Comparison of ENCODE assay signal across 8 cellular contexts in genomic region chr1:2414297-2414958, GRCh38. TPM values are rescaled to one million over a fixed set of nuclear protein-coding genes. Genes with fewer than 3 reads are reported as not detected.
DNase-seq lines count a peak whose midpoint lies in the region; ATAC-seq and TF ChIP-seq lines count a peak whose summit lies in the region.

No MANE protein-coding gene starts in this region.

- TF ChIP-seq POLR2A in breast epithelium (IDR thresholded peaks at IDR 0.05), result no peak

- intact Hi-C loops in breast epithelium (cut with DNase I; ENCODE audit: low total_unique reads), result no loop called here

- peak overlapping the region; percentile 17 for H3K4me3 ChIP-seq in WERI-Rb-1 (ENCODE audit: low read depth, low read length)
- H3K4me3 ChIP-seq in breast epithelium, result peak overlapping the region in 2 of 3 donors; percentile 7 to 89

- peaks cover 15 to 17% of the 10 kb centered on the region in 2 donors for H3K4me1 ChIP-seq in breast epithelium

- peak; percentile 7 for DNase-seq in NCI-H2029 (lab: John Stamatoyannopoulos, UW)
- DNase-seq in NCI-H2029 treated with DMSO at 0.1 percent for 48 hours (lab: John Stamatoyannopoulos, UW), result no peak
- peak; percentile 80 for DNase-seq in NCI-H2171 treated with DMSO at 0.1 percent for 48 hours (lab: John Stamatoyannopoulos, UW)
- peak; percentile 80 for DNase-seq in WERI-Rb-1
- DNase-seq in breast epithelium (ENCODE audit: low spot score in 2 of 2), result peak; percentile 67 to 78
- DNase-seq in iris pigment epithelial cell (ENCODE audit: low read depth), result peak; percentile 42
- DNase-seq in stimulated activated CD4-positive, alpha-beta T cell treated with anti-CD3 and anti-CD28 coated beads, Interleukin-15, amount 100 ng/mL, for 24 hours, result peak; percentile 87

- H3K36me3 ChIP-seq in WERI-Rb-1, result no peaks in the 10 kb centered on the region; the same call in 1 of the 2 replicates
- H3K36me3 ChIP-seq in breast epithelium, result no peaks in the 10 kb centered on the region

- H3K27me3 ChIP-seq in WERI-Rb-1 (ENCODE audit: insufficient read depth, low read depth, severe bottlenecking) (no peaks in the 10 kb centered on the region), breast epithelium (peaks cover 0 to 25% of the 10 kb centered on the region in 2 donors)

- H3K9me3 ChIP-seq in WERI-Rb-1 (ENCODE audit: severe bottlenecking) (no peaks in the 10 kb centered on the region), breast epithelium (no peaks in the 10 kb centered on the region)

- no peak for ATAC-seq in HG03439 (IDR thresholded peaks at IDR 0.05; ENCODE audit: unreplicated experiment)

- H3K27ac ChIP-seq in WERI-Rb-1 (peak overlapping the region; percentile 76), breast epithelium (peak overlapping the region in 1 of 2 donors; percentile 88)

- TF ChIP-seq CTCF in WERI-Rb-1 (IDR thresholded peaks at IDR 0.05; ENCODE audit: low read depth, low read length), result peak; percentile 79
- peak; percentile 88 to 97 (median 95) for TF ChIP-seq CTCF in breast epithelium (IDR thresholded peaks at IDR 0.05)

RNA-seq across cellular contexts. Expression of gene PEX10, which starts 2.1 kb away (rescaled TPM):
- 10 to 100 TPM; 23.3 to 37.4 (median 24.1) TPM for total RNA-seq in breast epithelium

RNA-seq across cellular contexts. Expression of gene RER1, which starts 22.8 kb away (rescaled TPM):
- 10 to 100 TPM; 58.3 to 75.1 (median 70.4) TPM for total RNA-seq in breast epithelium

RNA-seq across cellular contexts. Expression of gene MORN1, which starts 23.1 kb away (rescaled TPM):
- 10 to 100 TPM in 2 of 3 donors, 1 to 10 TPM in 1; 4.0 to 18.1 (median 17.7) TPM for total RNA-seq in breast epithelium
